ENCODE assay signal across 11 cellular contexts in the genomic region with DNA sequence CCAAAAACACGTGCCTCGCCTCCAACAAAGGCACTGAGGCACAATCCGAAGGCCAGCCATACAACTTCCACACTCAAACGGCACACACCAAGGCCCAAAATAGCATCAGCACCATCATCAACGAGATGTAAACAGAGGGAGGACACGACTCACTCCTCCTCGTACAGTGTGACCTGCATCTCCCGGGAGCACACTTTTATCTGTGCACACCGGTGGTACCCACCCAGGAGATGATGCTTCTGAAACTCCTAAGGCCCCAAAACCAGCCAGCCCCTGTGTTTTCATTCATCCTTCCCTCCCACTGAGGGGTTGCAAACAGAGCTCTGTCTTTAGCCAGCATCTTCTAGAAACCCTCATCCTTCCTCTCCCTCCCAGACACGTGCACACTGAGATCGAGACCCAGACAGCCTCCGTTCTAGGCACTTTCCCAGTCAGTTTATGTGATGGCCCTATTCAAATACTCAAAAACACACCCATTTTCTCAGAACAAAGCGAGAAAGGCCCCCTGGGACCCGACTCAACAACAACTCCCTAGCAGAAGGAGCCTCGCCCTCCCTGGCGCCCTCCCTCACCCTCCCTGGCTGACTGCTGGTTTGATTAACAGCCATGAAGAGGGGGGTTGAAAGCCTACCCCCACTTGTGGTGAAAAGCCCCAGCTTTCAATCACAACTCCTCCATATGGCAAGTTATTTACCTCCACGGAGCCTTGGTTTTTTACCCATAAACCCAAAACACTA.
DNase-seq lines count a peak whose midpoint lies in the region; ATAC-seq and TF ChIP-seq lines count a peak whose summit lies in the region.
"Had no signal": no experiment of that assay in that cellular context is flagged by ENCODE, and none has a peak within 500 bp of the region (broad histone marks: within the 10 kb centered on the region; RNA-seq: fewer than 3 reads in every experiment).

No MANE protein-coding gene starts in this region.

- TF ChIP-seq POLR2A in tibial nerve (IDR thresholded peaks at IDR 0.05), result no peak

- H3K4me3 ChIP-seq in tibial nerve (no peak overlapping the region), PC-3 (ENCODE audit: low read length) (no peak overlapping the region)

- no peaks in the 10 kb centered on the region for H3F3A ChIP-seq in PC-3 (ENCODE audit: low read length, unreplicated experiment)

- 46 to 51% methylated on average over 17 of the region's 17 CpGs for WGBS in tibial nerve, 2 donors

- CTCF ChIA-PET in activated naive CD4-positive, alpha-beta T cell treated with anti-CD3 and anti-CD28 coated beads, Interleukin-2, amount 10 ng/mL, durations not matched to agents 7 days and 5 days (lab: Charles Lee), result no interaction called here
- CTCF ChIA-PET in activated CD8-positive, alpha-beta T cell treated with anti-CD3 and anti-CD28 coated beads for 36 hours (lab: Charles Lee), result interaction anchor here (1.0 kb wide), 1 partner anchor 105 kb away, joined by 4 read pairs; no protein-coding TSS in a partner anchor
- CTCF ChIA-PET in PC-3 (lab: Charles Lee), result no interaction called here

- H3K9ac ChIP-seq in PC-3 (ENCODE audit: low read length), result no peak overlapping the region

- TF ChIP-seq EP300 in tibial nerve (IDR thresholded peaks at IDR 0.05), result peak in 1 of 2 donors; percentile 5

- ATAC-seq in activated CD8-positive, alpha-beta T cell treated with anti-CD3 and anti-CD28 coated beads for 36 hours, result peak; percentile 55
- no peak for ATAC-seq in GM19463 (IDR thresholded peaks at IDR 0.05; ENCODE audit: unreplicated experiment)
- no peak for ATAC-seq in PC-3

- H3K9me2 ChIP-seq in PC-3 (replicated peaks; ENCODE audit: low read length), result no peaks in the 10 kb centered on the region

- H3K4me1 Mint-ChIP-seq in activated naive CD4-positive, alpha-beta T cell treated with anti-CD3 and anti-CD28 coated beads, Interleukin-2, amount 10 ng/mL, durations not matched to agents 7 days and 5 days, result peaks cover 62% of the 10 kb centered on the region
- peaks cover 54% of the 10 kb centered on the region for H3K4me1 Mint-ChIP-seq in activated CD8-positive, alpha-beta T cell treated with anti-CD3 and anti-CD28 coated beads for 36 hours (ENCODE audit: low read depth)

- peaks cover 0 to 98% (median 66%) of the 10 kb centered on the region in 4 donors for H3K4me1 ChIP-seq in tibial nerve
- peaks cover 9% of the 10 kb centered on the region; the same call in 1 of the 2 replicates for H3K4me1 ChIP-seq in PC-3 (ENCODE audit: insufficient read depth, low read length)

- no TSS peak for BruUV-seq in PC-3 (replicated peaks; lab: Mats Ljungman, UMichigan)

- no peak overlapping the region for H3K4me3 Mint-ChIP-seq in activated naive CD4-positive, alpha-beta T cell treated with anti-CD3 and anti-CD28 coated beads, Interleukin-2, amount 10 ng/mL, durations not matched to agents 7 days and 5 days
- no peak overlapping the region for H3K4me3 Mint-ChIP-seq in activated CD8-positive, alpha-beta T cell treated with anti-CD3 and anti-CD28 coated beads for 36 hours
- H3K4me3 Mint-ChIP-seq: activated T-cell treated with anti-CD3 and anti-CD28 coated beads, Interleukin-2, amount 50 U/mL, for 24 hours had no signal

- no peaks in the 10 kb centered on the region for H3K36me3 Mint-ChIP-seq in activated naive CD4-positive, alpha-beta T cell treated with anti-CD3 and anti-CD28 coated beads, Interleukin-2, amount 10 ng/mL, durations not matched to agents 7 days and 5 days
- H3K36me3 Mint-ChIP-seq in activated CD8-positive, alpha-beta T cell treated with anti-CD3 and anti-CD28 coated beads for 36 hours (ENCODE audit: low read depth), result no peaks in the 10 kb centered on the region

- no peaks in the 10 kb centered on the region for H3K36me3 ChIP-seq in tibial nerve
- H3K36me3 ChIP-seq in PC-3 (ENCODE audit: low read depth, low read length), result no peaks in the 10 kb centered on the region

- no peak overlapping the region for H3K4me2 ChIP-seq in PC-3 (ENCODE audit: low read length)

- no peak overlapping the region for H2AFZ ChIP-seq in PC-3 (ENCODE audit: low read length)

- peak overlapping the region; percentile 29 to 92 (median 70) for H3K27ac ChIP-seq in tibial nerve
- H3K27ac ChIP-seq in PC-3 (ENCODE audit: low read length), result no peak overlapping the region
- H3K27ac ChIP-seq: RWPE1 had no signal

- H3K79me2 ChIP-seq in PC-3 (ENCODE audit: low read length), result no peaks in the 10 kb centered on the region

- H4K20me1 ChIP-seq in PC-3 (ENCODE audit: low read length), result no peaks in the 10 kb centered on the region

- peaks cover 4% of the 10 kb centered on the region for H3K9me3 Mint-ChIP-seq in activated naive CD4-positive, alpha-beta T cell treated with anti-CD3 and anti-CD28 coated beads, Interleukin-2, amount 10 ng/mL, durations not matched to agents 7 days and 5 days
- no peaks in the 10 kb centered on the region for H3K9me3 Mint-ChIP-seq in activated CD8-positive, alpha-beta T cell treated with anti-CD3 and anti-CD28 coated beads for 36 hours
- H3K9me3 Mint-ChIP-seq: activated T-cell treated with anti-CD3 and anti-CD28 coated beads, Interleukin-2, amount 50 U/mL, for 24 hours had no signal

- no peaks in the 10 kb centered on the region for H3K9me3 ChIP-seq in tibial nerve
- H3K9me3 ChIP-seq in PC-3 (ENCODE audit: low read length), result no peaks in the 10 kb centered on the region

- POLR2A ChIA-PET in activated CD8-positive, alpha-beta T cell treated with anti-CD3 and anti-CD28 coated beads for 36 hours (lab: Charles Lee), result interaction anchor here (0.6 kb wide), 1 partner anchor 81 kb away, joined by 5 read pairs; no protein-coding TSS in a partner anchor
- POLR2A ChIA-PET in PC-3 (lab: Charles Lee; ENCODE audit: unreplicated experiment), result no interaction called here

- TF ChIP-seq CTCF in activated CD8-positive, alpha-beta T cell treated with anti-CD3 and anti-CD28 coated beads for 36 hours (IDR thresholded peaks at IDR 0.05), result no peak
- no peak for TF ChIP-seq CTCF in tibial nerve (IDR thresholded peaks at IDR 0.05)
- TF ChIP-seq CTCF in PC-3 (conservative IDR thresholded peaks at IDR 0.05; ENCODE audit: low read depth, low read length), result no peak

- intact Hi-C loops in activated CD8-positive, alpha-beta T cell treated with anti-CD3 and anti-CD28 coated beads for 36 hours (cut with micrococcal nuclease), result loop anchor here (10.0 kb wide), 1 partner anchor 47 kb away; no protein-coding TSS in a partner anchor
- intact Hi-C loops in PC-3 (cut with micrococcal nuclease), result no loop called here

- H3K27me3 Mint-ChIP-seq in activated naive CD4-positive, alpha-beta T cell treated with anti-CD3 and anti-CD28 coated beads, Interleukin-2, amount 10 ng/mL, durations not matched to agents 7 days and 5 days, result peaks cover 6% of the 10 kb centered on the region
- no peaks in the 10 kb centered on the region for H3K27me3 Mint-ChIP-seq in activated CD8-positive, alpha-beta T cell treated with anti-CD3 and anti-CD28 coated beads for 36 hours
- H3K27me3 Mint-ChIP-seq: activated T-cell treated with anti-CD3 and anti-CD28 coated beads, Interleukin-2, amount 50 U/mL, for 24 hours had no signal

- peak; percentile 48 for DNase-seq in activated naive CD4-positive, alpha-beta T cell treated with anti-CD3 and anti-CD28 coated beads, Interleukin-2, amount 10 ng/mL, durations not matched to agents 7 days and 5 days
- no peak for DNase-seq in activated naive CD4-positive, alpha-beta T cell (lab: John Stamatoyannopoulos, UW)
- peak; percentile 40 for DNase-seq in activated CD8-positive, alpha-beta T cell treated with anti-CD3 and anti-CD28 coated beads for 36 hours
- DNase-seq in left kidney (ENCODE audit: low read depth, low spot score) (peak; percentile 74), tibial nerve (ENCODE audit: low spot score in 2 of 2) (peak in 1 of 2 donors; percentile 27), Kasumi-1 (lab: John Stamatoyannopoulos, UW) (no peak), PC-3 (no peak)
- DNase-seq: activated T-cell treated with anti-CD3 and anti-CD28 coated beads, Interleukin-2, amount 50 U/mL, for 24 hours; NCI-H2107 had no signal

- peak overlapping the region; percentile 87 for H3K27ac Mint-ChIP-seq in activated naive CD4-positive, alpha-beta T cell treated with anti-CD3 and anti-CD28 coated beads, Interleukin-2, amount 10 ng/mL, durations not matched to agents 7 days and 5 days
- H3K27ac Mint-ChIP-seq in activated CD8-positive, alpha-beta T cell treated with anti-CD3 and anti-CD28 coated beads for 36 hours, result peak overlapping the region; percentile 44
- H3K27ac Mint-ChIP-seq: activated T-cell treated with anti-CD3 and anti-CD28 coated beads, Interleukin-2, amount 50 U/mL, for 24 hours had no signal

- H3K27me3 ChIP-seq in tibial nerve (no peaks in the 10 kb centered on the region), PC-3 (ENCODE audit: low read length) (peaks cover 13% of the 10 kb centered on the region; the same call in 1 of the 2 replicates)

Comparison
In these comparisons a context has a peak if more than half of its experiments do, and no peak if none do; other contexts are left out.
1. DNase-seq: peak in activated naive CD4-positive, alpha-beta T cell treated with anti-CD3 and anti-CD28 coated beads, Interleukin-2, amount 10 ng/mL, durations not matched to agents 7 days and 5 days (single experiment), activated CD8-positive, alpha-beta T cell treated with anti-CD3 and anti-CD28 coated beads for 36 hours (single experiment) and left kidney (single experiment); none in activated naive CD4-positive, alpha-beta T cell (0 of 4), Kasumi-1 (0 of 2) and PC-3 (single experiment).